20 cellular contexts compared by ENCODE assay signal in genomic region chr16:84040206-84040822, GRCh38. TPM values are rescaled to one million over a fixed set of nuclear protein-coding genes. Genes with fewer than 3 reads are reported as not detected.
DNase-seq lines count a peak whose midpoint lies in the region; ATAC-seq and TF ChIP-seq lines count a peak whose summit lies in the region.
"Had no signal": no experiment of that assay in that cellular context is flagged by ENCODE, and none has a peak within 500 bp of the region (broad histone marks: within the 10 kb centered on the region; RNA-seq: fewer than 3 reads in every experiment).

No MANE protein-coding gene starts in this region.

- H3K9me3 ChIP-seq in SJCRH30 (replicated peaks) (no peaks in the 10 kb centered on the region), psoas muscle (no peaks in the 10 kb centered on the region)
- H3K9me3 ChIP-seq: A549 had no signal

- H3K36me3 ChIP-seq in SJCRH30, result no peaks in the 10 kb centered on the region
- no peaks in the 10 kb centered on the region for H3K36me3 ChIP-seq in psoas muscle (ENCODE audit: insufficient read depth in 1 of 2, low read depth in 1 of 2)

- peak in 3 of 4 donors; percentile 15 to 41 (median 37) for ATAC-seq in psoas muscle
- no peak for ATAC-seq in GM18909 (IDR thresholded peaks at IDR 0.05; ENCODE audit: poor library complexity, unreplicated experiment)
- ATAC-seq: A549; CD8-positive, alpha-beta T cell had no signal

- no peaks in the 10 kb centered on the region for H3K4me1 Mint-ChIP-seq in chondrocyte (ENCODE audit: low read depth)
- H3K4me1 Mint-ChIP-seq in nephron progenitor cell, result peaks cover 61% of the 10 kb centered on the region
- H3K4me1 Mint-ChIP-seq: CD14-positive monocyte had no signal

- H3K4me3 Mint-ChIP-seq in chondrocyte (ENCODE audit: unreplicated experiment), result no peak overlapping the region
- peak overlapping the region; percentile 8 for H3K4me3 Mint-ChIP-seq in nephron progenitor cell
- H3K4me3 Mint-ChIP-seq: CD8-positive, alpha-beta T cell had no signal

- H3K9me3 Mint-ChIP-seq in chondrocyte (ENCODE audit: low read depth) (peaks cover 10% of the 10 kb centered on the region), nephron progenitor cell (peaks cover 12% of the 10 kb centered on the region)

- peak; percentile 62 to 74 for DNase-seq in SJCRH30
- peak; percentile 61 for DNase-seq in chondrocyte (ENCODE audit: low spot score)
- DNase-seq in nephron progenitor cell, result no peak
- DNase-seq in psoas muscle, result no peak
- DNase-seq in coronary artery (ENCODE audit: low spot score), result no peak
- DNase-seq in AML-193 (lab: John Stamatoyannopoulos, UW), result no peak
- no peak for DNase-seq in NCI-H146 (lab: John Stamatoyannopoulos, UW)
- DNase-seq: CD8-positive, alpha-beta T cell; COR-L47; DMS153; DND-41; GDM1; H7 had no signal

- peak overlapping the region; percentile 46 for H3K27ac ChIP-seq in SJCRH30
- H3K27ac ChIP-seq in psoas muscle, result no peak overlapping the region
- no peak overlapping the region for H3K27ac ChIP-seq in coronary artery
- H3K27ac ChIP-seq: A549, GM23248, HL-60 had no signal

- H3K27me3 ChIP-seq in SJCRH30 (peaks cover 13% of the 10 kb centered on the region; the same call in 1 of the 2 replicates), psoas muscle (ENCODE audit: insufficient read depth in 3 of 3, low read length in 2 of 3) (no peaks in the 10 kb centered on the region)

- H3K4me3 ChIP-seq in SJCRH30 (peak overlapping the region; percentile 30), psoas muscle (peak overlapping the region; percentile 12), coronary artery (no peak overlapping the region)
- H3K4me3 ChIP-seq: A549 had no signal

- H3K27ac Mint-ChIP-seq in chondrocyte (ENCODE audit: unreplicated experiment) (no peak overlapping the region), nephron progenitor cell (peak overlapping the region; percentile 85)
- H3K27ac Mint-ChIP-seq: CD14-positive monocyte; CD8-positive, alpha-beta T cell had no signal

- H3K36me3 Mint-ChIP-seq in chondrocyte (ENCODE audit: low read depth), result peaks cover 5% of the 10 kb centered on the region
- peaks cover 4% of the 10 kb centered on the region for H3K36me3 Mint-ChIP-seq in nephron progenitor cell (ENCODE audit: low read depth)
- H3K36me3 Mint-ChIP-seq: CD8-positive, alpha-beta T cell had no signal

- no peak for TF ChIP-seq CTCF in chondrocyte (IDR thresholded peaks at IDR 0.05)
- TF ChIP-seq CTCF in nephron progenitor cell (IDR thresholded peaks at IDR 0.05), result no peak
- no peak for TF ChIP-seq CTCF in psoas muscle (IDR thresholded peaks at IDR 0.05)
- no peak for TF ChIP-seq CTCF in coronary artery (IDR thresholded peaks at IDR 0.05)

- H3K27me3 Mint-ChIP-seq in chondrocyte (ENCODE audit: low read depth) (peaks cover 31% of the 10 kb centered on the region), nephron progenitor cell (ENCODE audit: low read depth, poor library complexity) (peaks cover 32% of the 10 kb centered on the region)

- intact Hi-C loops in psoas muscle (cut with DNase I), result loop anchor here in 1 of 2 donors (5.0 kb wide), 1 partner anchor 73 kb away; the partner anchor contains the start of gene NECAB2

- H3K4me1 ChIP-seq in SJCRH30, result peaks cover 9% of the 10 kb centered on the region
- H3K4me1 ChIP-seq in psoas muscle, result peaks cover 3% of the 10 kb centered on the region
- H3K4me1 ChIP-seq: A549 had no signal

- WGBS in psoas muscle, 3 donors, result 32 to 44% (median 36%) methylated on average over 15 of the region's 15 CpGs

RNA-seq across cellular contexts. Expression of gene SLC38A8, which starts 2.3 kb away (rescaled TPM):
- not detected in 2 replicates for total RNA-seq in SJCRH30 (2014; rRNA removed; shearing (Covaris generic))
- total RNA-seq in chondrocyte, result not detected in 3 replicates
- under 1 TPM in 1 of 4 donors, not detected in 3; 0.52 TPM for total RNA-seq in psoas muscle
- polyA plus RNA-seq in psoas muscle, result under 1 TPM in 1 of 3 donors, not detected in 2; 0.21 TPM
- total RNA-seq: CD8-positive, alpha-beta T cell; GM23248; H7 had no signal
- polyA plus RNA-seq: A549, AG04450, BJ, CD14-positive monocyte, GM23248 had no signal

Comparison
In these comparisons a context has a peak if more than half of its experiments do, and no peak if none do; other contexts are left out.
1. DNase-seq: peak in SJCRH30 (2 of 2) and chondrocyte (single experiment); none in nephron progenitor cell (single experiment), psoas muscle (0 of 2), coronary artery (single experiment), AML-193 (0 of 2) and NCI-H146 (single experiment).